9 cellular contexts compared by ENCODE assay signal in the genomic region with DNA sequence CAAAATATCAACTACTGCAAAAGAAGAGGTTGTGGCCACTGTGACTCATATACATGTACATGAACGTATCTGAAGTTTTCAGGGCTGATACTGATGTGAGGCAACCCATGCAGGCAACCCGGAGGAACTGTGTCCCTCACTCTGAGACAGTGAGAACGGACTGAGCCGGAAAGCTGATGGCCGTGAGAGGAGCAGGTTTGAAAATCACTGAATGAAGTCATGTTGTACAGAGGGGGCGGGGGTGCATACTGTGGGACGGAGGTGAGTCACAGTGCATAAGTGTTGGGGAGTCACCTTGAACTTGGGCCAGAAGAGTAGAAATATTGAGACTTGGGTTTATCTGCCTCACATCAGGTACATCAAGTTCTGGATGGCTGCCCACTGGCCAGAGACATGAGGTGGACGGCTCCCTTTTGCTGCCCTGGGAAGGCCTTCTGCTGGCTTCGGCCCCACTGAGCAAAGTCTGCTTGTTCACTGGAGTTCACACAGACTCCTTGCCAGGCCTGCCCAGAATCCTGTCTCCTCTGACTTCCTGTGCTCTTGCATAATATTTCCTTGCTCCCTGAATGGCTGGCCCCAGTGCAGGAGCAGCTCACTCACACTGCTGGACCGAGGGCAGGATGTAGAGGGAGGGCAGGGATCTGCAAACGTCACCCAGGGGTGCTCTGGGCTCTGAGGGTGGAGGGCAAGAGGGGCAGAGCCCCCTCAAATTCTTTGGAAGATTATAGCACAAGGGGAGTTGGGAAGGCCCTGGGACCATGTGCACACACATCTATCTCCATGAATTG. TPM values are rescaled to one million over a fixed set of nuclear protein-coding genes. Genes with fewer than 3 reads are reported as not detected.
DNase-seq lines count a peak whose midpoint lies in the region.
"Had no signal": no experiment of that assay in that cellular context is flagged by ENCODE, and none has a peak within 500 bp of the region (broad histone marks: within the 10 kb centered on the region; RNA-seq: fewer than 3 reads in every experiment).

No MANE protein-coding gene starts in this region.

- peak; percentile 96 for DNase-seq in A172 (ENCODE audit: low spot score)
- DNase-seq in HPDE6-E6E7 (ENCODE audit: extremely low spot score), result peak; percentile 80
- DNase-seq in amniotic epithelial cell (ENCODE audit: low read depth), result peak; percentile 100
- DNase-seq in islet precursor cell, result peak; percentile 69
- DNase-seq in stimulated activated naive CD4-positive, alpha-beta T cell (lab: John Stamatoyannopoulos, UW), result no peak
- DNase-seq in NCI-H345 (lab: John Stamatoyannopoulos, UW), result no peak
- no peak for DNase-seq in DMS 273 (lab: John Stamatoyannopoulos, UW; ENCODE audit: unreplicated experiment)
- DNase-seq: activated naive CD8-positive, alpha-beta T cell treated with anti-CD3 and anti-CD28 coated beads, Interleukin-2, amount 10 ng/mL, durations not matched to agents 7 days and 5 days had no signal

- peak overlapping the region; percentile 25 for H3K27ac ChIP-seq in temporal lobe (ENCODE audit: low read depth, low read length)

RNA-seq across cellular contexts. Expression of a gene that starts 18.1 kb away (rescaled TPM):
- 8.0 and 14.0 TPM in 2 replicates for total RNA-seq in A172 (2014; rRNA removed; shearing (Covaris generic))
- total RNA-seq in temporal lobe, result 13.5 TPM

Comparison
In these comparisons a context has a peak if more than half of its experiments do, and no peak if none do; other contexts are left out.
1. DNase-seq: peak in A172 (single experiment), HPDE6-E6E7 (single experiment), amniotic epithelial cell (single experiment) and islet precursor cell (single experiment); none in stimulated activated naive CD4-positive, alpha-beta T cell (0 of 6), NCI-H345 (single experiment) and DMS 273 (single experiment).